In the genomic region with DNA sequence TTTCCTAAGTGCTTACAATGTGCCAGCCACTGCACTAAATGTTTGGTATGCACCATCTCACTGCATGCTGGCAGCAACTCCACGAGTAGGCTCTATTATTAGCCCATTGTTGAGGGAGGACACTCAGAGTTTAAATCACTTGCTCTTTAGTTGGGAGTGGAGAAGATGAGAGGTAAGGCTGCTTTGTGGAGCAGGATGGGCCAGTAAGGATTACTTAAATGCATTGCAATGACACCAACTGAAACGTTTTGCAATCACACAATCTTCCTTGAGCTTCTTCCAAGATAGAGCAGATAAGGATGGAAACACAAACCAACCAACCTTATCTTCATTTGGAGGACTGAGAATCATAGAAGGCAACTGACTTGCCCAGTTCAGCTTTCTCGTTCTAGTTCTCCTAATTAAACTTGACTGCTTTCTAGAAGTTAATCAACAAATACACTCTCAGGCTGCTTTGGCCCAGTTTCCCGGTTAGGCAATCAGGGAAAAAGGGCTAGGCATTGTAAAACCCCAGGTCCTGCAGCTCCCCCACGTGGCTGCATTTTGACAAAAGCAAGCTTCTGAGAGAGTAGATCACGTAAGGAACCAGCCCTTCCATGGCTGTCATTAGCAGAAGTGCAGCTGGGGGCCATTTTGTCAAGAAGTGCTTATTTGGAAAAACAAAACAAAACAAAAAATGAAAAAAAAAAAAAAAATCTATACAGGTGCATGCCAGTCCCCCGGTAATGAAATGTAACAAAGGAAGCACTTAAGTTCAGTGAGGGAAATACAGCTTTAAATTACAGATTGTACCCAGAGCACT, we compare ENCODE assay signal across 1 cellular context.
TF ChIP-seq lines count a peak whose summit lies in the region.

No MANE protein-coding gene starts in this region.

TF ChIP-seq in K562, 482 proteins besides CTCF, POLR2A, EP300 and RAD21 (continued from another document and continues in another):
- TF ChIP-seq, protein P1, sequence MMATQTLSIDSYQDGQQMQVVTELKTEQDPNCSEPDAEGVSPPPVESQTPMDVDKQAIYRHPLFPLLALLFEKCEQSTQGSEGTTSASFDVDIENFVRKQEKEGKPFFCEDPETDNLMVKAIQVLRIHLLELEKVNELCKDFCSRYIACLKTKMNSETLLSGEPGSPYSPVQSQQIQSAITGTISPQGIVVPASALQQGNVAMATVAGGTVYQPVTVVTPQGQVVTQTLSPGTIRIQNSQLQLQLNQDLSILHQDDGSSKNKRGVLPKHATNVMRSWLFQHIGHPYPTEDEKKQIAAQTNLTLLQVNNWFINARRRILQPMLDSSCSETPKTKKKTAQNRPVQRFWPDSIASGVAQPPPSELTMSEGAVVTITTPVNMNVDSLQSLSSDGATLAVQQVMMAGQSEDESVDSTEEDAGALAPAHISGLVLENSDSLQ (IDR thresholded peaks at IDR 0.05) = peak; percentile 49
- 0 out of 4 replicates have a peak, but pooled peaks of 1 of the 2 experiments have one; percentile 2 for TF ChIP-seq TEAD1 (CRISPR knock-in tag; IDR thresholded peaks at IDR 0.05)
- no peak for TF ChIP-seq BMI1 (IDR thresholded peaks at IDR 0.05; ENCODE audit: low read length)
- TF ChIP-seq ZKSCAN8 (CRISPR knock-in tag; IDR thresholded peaks at IDR 0.05) = peak; percentile 19; the same call in 1 of the 2 replicates
- TF ChIP-seq ZFPM2 (CRISPR knock-in tag; IDR thresholded peaks at IDR 0.05) = no peak
- TF ChIP-seq TCFL5 (CRISPR knock-in tag; conservative IDR thresholded peaks at IDR 0.05) = no peak
- TF ChIP-seq, protein P2, sequence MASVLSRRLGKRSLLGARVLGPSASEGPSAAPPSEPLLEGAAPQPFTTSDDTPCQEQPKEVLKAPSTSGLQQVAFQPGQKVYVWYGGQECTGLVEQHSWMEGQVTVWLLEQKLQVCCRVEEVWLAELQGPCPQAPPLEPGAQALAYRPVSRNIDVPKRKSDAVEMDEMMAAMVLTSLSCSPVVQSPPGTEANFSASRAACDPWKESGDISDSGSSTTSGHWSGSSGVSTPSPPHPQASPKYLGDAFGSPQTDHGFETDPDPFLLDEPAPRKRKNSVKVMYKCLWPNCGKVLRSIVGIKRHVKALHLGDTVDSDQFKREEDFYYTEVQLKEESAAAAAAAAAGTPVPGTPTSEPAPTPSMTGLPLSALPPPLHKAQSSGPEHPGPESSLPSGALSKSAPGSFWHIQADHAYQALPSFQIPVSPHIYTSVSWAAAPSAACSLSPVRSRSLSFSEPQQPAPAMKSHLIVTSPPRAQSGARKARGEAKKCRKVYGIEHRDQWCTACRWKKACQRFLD (CRISPR knock-in tag; IDR thresholded peaks at IDR 0.05) = peak; percentile 43; the same call in 1 of the 2 replicates
- TF ChIP-seq RBM25 (IDR thresholded peaks at IDR 0.05; ENCODE audit: low read depth, low read length, severe bottlenecking) = no peak
- TF ChIP-seq SMAD3 (CRISPR knock-in tag; conservative IDR thresholded peaks at IDR 0.05) = no peak
- 0 out of 2 replicates have a peak, but pooled peaks have one; percentile 13 for TF ChIP-seq LEF1 (IDR thresholded peaks at IDR 0.05)
- TF ChIP-seq MEF2D (tag; conservative IDR thresholded peaks at IDR 0.05; ENCODE audit: low read depth) = 0 out of 2 replicates have a peak, but pooled peaks have one; percentile 47
- no peak for TF ChIP-seq SUPT5H (IDR thresholded peaks at IDR 0.05)
- peak in 1 of 2 experiments; percentile 65; a peak in 1 of 4 replicates for TF ChIP-seq MAZ (CRISPR knock-in tag; conservative IDR thresholded peaks at IDR 0.05 in 1 of 2, IDR thresholded peaks at IDR 0.05 in 1 of 2)
- TF ChIP-seq ZNF707 (CRISPR knock-in tag; conservative IDR thresholded peaks at IDR 0.05) = no peak
- TF ChIP-seq TRIM24 (IDR thresholded peaks at IDR 0.05) = no peak
- TF ChIP-seq ZNF589 (CRISPR knock-in tag; IDR thresholded peaks at IDR 0.05; ENCODE audit: low read depth) = peak; percentile 79
- TF ChIP-seq, protein P3, sequence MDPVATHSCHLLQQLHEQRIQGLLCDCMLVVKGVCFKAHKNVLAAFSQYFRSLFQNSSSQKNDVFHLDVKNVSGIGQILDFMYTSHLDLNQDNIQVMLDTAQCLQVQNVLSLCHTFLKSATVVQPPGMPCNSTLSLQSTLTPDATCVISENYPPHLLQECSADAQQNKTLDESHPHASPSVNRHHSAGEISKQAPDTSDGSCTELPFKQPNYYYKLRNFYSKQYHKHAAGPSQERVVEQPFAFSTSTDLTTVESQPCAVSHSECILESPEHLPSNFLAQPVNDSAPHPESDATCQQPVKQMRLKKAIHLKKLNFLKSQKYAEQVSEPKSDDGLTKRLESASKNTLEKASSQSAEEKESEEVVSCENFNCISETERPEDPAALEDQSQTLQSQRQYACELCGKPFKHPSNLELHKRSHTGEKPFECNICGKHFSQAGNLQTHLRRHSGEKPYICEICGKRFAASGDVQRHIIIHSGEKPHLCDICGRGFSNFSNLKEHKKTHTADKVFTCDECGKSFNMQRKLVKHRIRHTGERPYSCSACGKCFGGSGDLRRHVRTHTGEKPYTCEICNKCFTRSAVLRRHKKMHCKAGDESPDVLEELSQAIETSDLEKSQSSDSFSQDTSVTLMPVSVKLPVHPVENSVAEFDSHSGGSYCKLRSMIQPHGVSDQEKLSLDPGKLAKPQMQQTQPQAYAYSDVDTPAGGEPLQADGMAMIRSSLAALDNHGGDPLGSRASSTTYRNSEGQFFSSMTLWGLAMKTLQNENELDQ (CRISPR knock-in tag; IDR thresholded peaks at IDR 0.05; ENCODE audit: borderline replicate concordance) = no peak
- no peak for TF ChIP-seq PYGO2 (tag; IDR thresholded peaks at IDR 0.05)
- TF ChIP-seq ZC3H11A (IDR thresholded peaks at IDR 0.05; ENCODE audit: low read depth, low read length) = peak; percentile 59; the same call in 1 of the 2 replicates
- no peak for TF ChIP-seq GATAD2A (IDR thresholded peaks at IDR 0.05)
- TF ChIP-seq ZSCAN29 (IDR thresholded peaks at IDR 0.05) = no peak
- TF ChIP-seq ATF7 (IDR thresholded peaks at IDR 0.05) = peak; percentile 50
- no peak for TF ChIP-seq DNMT1 (IDR thresholded peaks at IDR 0.05)
- TF ChIP-seq HDAC2 (IDR thresholded peaks at IDR 0.05) = 0 out of 2 replicates have a peak, but pooled peaks have one; percentile 36
- TF ChIP-seq NFRKB (IDR thresholded peaks at IDR 0.05; ENCODE audit: low read depth) = peak; percentile 92
- no peak for TF ChIP-seq ZNF124 (CRISPR knock-in tag; IDR thresholded peaks at IDR 0.05)
- TF ChIP-seq, protein P4, sequence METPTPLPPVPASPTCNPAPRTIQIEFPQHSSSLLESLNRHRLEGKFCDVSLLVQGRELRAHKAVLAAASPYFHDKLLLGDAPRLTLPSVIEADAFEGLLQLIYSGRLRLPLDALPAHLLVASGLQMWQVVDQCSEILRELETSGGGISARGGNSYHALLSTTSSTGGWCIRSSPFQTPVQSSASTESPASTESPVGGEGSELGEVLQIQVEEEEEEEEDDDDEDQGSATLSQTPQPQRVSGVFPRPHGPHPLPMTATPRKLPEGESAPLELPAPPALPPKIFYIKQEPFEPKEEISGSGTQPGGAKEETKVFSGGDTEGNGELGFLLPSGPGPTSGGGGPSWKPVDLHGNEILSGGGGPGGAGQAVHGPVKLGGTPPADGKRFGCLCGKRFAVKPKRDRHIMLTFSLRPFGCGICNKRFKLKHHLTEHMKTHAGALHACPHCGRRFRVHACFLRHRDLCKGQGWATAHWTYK (CRISPR knock-in tag; IDR thresholded peaks at IDR 0.05) = no peak
- TF ChIP-seq, protein P5, sequence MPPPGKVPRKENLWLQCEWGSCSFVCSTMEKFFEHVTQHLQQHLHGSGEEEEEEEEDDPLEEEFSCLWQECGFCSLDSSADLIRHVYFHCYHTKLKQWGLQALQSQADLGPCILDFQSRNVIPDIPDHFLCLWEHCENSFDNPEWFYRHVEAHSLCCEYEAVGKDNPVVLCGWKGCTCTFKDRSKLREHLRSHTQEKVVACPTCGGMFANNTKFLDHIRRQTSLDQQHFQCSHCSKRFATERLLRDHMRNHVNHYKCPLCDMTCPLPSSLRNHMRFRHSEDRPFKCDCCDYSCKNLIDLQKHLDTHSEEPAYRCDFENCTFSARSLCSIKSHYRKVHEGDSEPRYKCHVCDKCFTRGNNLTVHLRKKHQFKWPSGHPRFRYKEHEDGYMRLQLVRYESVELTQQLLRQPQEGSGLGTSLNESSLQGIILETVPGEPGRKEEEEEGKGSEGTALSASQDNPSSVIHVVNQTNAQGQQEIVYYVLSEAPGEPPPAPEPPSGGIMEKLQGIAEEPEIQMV (tag; conservative IDR thresholded peaks at IDR 0.05; ENCODE audit: low read depth) = no peak
- TF ChIP-seq, protein P6, sequence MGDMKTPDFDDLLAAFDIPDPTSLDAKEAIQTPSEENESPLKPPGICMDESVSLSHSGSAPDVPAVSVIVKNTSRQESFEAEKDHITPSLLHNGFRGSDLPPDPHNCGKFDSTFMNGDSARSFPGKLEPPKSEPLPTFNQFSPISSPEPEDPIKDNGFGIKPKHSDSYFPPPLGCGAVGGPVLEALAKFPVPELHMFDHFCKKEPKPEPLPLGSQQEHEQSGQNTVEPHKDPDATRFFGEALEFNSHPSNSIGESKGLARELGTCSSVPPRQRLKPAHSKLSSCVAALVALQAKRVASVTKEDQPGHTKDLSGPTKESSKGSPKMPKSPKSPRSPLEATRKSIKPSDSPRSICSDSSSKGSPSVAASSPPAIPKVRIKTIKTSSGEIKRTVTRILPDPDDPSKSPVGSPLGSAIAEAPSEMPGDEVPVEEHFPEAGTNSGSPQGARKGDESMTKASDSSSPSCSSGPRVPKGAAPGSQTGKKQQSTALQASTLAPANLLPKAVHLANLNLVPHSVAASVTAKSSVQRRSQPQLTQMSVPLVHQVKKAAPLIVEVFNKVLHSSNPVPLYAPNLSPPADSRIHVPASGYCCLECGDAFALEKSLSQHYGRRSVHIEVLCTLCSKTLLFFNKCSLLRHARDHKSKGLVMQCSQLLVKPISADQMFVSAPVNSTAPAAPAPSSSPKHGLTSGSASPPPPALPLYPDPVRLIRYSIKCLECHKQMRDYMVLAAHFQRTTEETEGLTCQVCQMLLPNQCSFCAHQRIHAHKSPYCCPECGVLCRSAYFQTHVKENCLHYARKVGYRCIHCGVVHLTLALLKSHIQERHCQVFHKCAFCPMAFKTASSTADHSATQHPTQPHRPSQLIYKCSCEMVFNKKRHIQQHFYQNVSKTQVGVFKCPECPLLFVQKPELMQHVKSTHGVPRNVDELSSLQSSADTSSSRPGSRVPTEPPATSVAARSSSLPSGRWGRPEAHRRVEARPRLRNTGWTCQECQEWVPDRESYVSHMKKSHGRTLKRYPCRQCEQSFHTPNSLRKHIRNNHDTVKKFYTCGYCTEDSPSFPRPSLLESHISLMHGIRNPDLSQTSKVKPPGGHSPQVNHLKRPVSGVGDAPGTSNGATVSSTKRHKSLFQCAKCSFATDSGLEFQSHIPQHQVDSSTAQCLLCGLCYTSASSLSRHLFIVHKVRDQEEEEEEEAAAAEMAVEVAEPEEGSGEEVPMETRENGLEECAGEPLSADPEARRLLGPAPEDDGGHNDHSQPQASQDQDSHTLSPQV (IDR thresholded peaks at IDR 0.05) = peak; percentile 56
- peak; percentile 87 for TF ChIP-seq ZNF197 (CRISPR knock-in tag; IDR thresholded peaks at IDR 0.05; ENCODE audit: low read depth)
- TF ChIP-seq, protein P7, sequence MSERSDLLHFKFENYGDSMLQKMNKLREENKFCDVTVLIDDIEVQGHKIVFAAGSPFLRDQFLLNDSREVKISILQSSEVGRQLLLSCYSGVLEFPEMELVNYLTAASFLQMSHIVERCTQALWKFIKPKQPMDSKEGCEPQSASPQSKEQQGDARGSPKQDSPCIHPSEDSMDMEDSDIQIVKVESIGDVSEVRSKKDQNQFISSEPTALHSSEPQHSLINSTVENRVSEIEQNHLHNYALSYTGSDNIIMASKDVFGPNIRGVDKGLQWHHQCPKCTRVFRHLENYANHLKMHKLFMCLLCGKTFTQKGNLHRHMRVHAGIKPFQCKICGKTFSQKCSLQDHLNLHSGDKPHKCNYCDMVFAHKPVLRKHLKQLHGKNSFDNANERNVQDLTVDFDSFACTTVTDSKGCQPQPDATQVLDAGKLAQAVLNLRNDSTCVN (CRISPR knock-in tag; IDR thresholded peaks at IDR 0.05) = no peak
- peak; percentile 24; the same call in 1 of the 2 replicates for TF ChIP-seq SMARCA4 (IDR thresholded peaks at IDR 0.05)
